In the genomic region with DNA sequence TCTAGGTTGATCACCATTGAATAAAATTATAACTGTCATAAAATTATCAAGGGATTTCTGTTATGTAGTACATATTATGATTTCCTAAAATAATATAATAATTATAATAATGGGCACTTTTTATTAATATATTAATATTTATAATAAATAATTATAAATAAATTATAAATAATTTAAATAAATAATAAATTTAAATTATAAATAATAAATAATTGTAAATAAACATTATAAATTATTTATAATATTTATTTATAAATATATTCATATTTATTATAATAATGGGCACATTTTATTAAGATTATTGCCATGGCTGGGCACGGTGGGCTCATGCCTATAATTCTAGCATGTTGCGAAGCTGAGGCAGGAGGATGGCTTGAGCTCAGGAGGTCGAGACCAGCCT, we compare ENCODE assay signal across 14 cellular contexts. TPM values are rescaled to one million over a fixed set of nuclear protein-coding genes. Genes with fewer than 3 reads are reported as not detected.
A peak's percentile ranks its signal among the peaks of the same experiment; 100 is the strongest.
DNase-seq lines count a peak whose midpoint lies in the region; ATAC-seq, FAIRE-seq and TF ChIP-seq lines count a peak whose summit lies in the region.
"Had no signal": no experiment of that assay in that cellular context is flagged by ENCODE, and none has a peak within 500 bp of the region (broad histone marks: within the 10 kb centered on the region; RNA-seq: fewer than 3 reads in every experiment).

No MANE protein-coding gene starts in this region.

- no peaks in the 10 kb centered on the region for H3K27me3 Mint-ChIP-seq in WTC11 (ENCODE audit: low read depth)

- CTCF ChIA-PET in WTC11 (lab: Charles Lee), result no interaction called here

- no peak overlapping the region for H3K14ac ChIP-seq in neuronal stem cell (ENCODE audit: low read length)

- no peak overlapping the region for H3K23ac ChIP-seq in neuronal stem cell (ENCODE audit: low read depth, low read length, poor library complexity)

- FAIRE-seq in A204.1 (lab: Jason Lieb, UNC), result peak; percentile 99

- DNase-seq in Jurkat, Clone E6-1 (ENCODE audit: low read depth, low spot score), result no peak
- DNase-seq in WTC11 (ENCODE audit: low spot score) (no peak), neuronal stem cell (ENCODE audit: low spot score) (no peak), pons (ENCODE audit: low spot score) (no peak), NCI-H2227 treated with DMSO at 0.1 percent for 48 hours (lab: John Stamatoyannopoulos, UW) (no peak)
- DNase-seq in effector CD4-positive, alpha-beta T cell, result no peak
- DNase-seq: AML-193, DMS53, H7 had no signal

- H3K4ac ChIP-seq in neuronal stem cell (ENCODE audit: low read length), result no peak overlapping the region

- no peak overlapping the region for H2BK12ac ChIP-seq in neuronal stem cell (ENCODE audit: low read length)

- H2AK5ac ChIP-seq in neuronal stem cell (ENCODE audit: low read depth, low read length), result no peak overlapping the region

- peak overlapping the region; percentile 43 for H3K4me3 ChIP-seq in Jurkat, Clone E6-1 (ENCODE audit: low read length)
- no peak overlapping the region for H3K4me3 ChIP-seq in neuronal stem cell (ENCODE audit: low read length in 2 of 2)
- H3K4me3 ChIP-seq: BLaER1, GM23338 had no signal

- H2BK120ac ChIP-seq in neuronal stem cell (ENCODE audit: low read depth, low read length), result no peak overlapping the region

- H2BK5ac ChIP-seq in neuronal stem cell (ENCODE audit: low read length), result no peak overlapping the region

- no peak overlapping the region for H3K18ac ChIP-seq in neuronal stem cell (ENCODE audit: low read length)

- H3K36me3 ChIP-seq in neuronal stem cell (replicated peaks in 1 of 2; ENCODE audit: control insufficient read depth in 2 of 2, insufficient read depth in 2 of 2, low read length in 2 of 2), result no peaks in the 10 kb centered on the region
- H3K36me3 ChIP-seq: BLaER1 had no signal

- H3K4me1 ChIP-seq in neuronal stem cell (ENCODE audit: control insufficient read depth in 2 of 2, insufficient read depth in 1 of 2, low read depth in 1 of 2, low read length in 2 of 2), result peaks cover 0 to 4% of the 10 kb centered on the region in 2 donors

- H4K91ac ChIP-seq in neuronal stem cell (ENCODE audit: low read depth, low read length, poor library complexity), result no peak overlapping the region

- H2AFZ ChIP-seq in neuronal stem cell (ENCODE audit: low read length), result no peak overlapping the region
- H2AFZ ChIP-seq: GM23338 had no signal

- H3K9me3 Mint-ChIP-seq in WTC11, result peaks cover 5% of the 10 kb centered on the region

- POLR2A ChIA-PET in WTC11 (lab: Charles Lee), result no interaction called here

- ATAC-seq in WTC11, result no peak
- ATAC-seq in GM19463 (IDR thresholded peaks at IDR 0.05; ENCODE audit: unreplicated experiment), result no peak
- ATAC-seq: GM23338 had no signal

- WGBS in neuronal stem cell (ENCODE audit: extremely low coverage in 2 of 2, insufficient read length in 2 of 2, insufficient replicate concordance in 1 of 2), 2 donors, result no CpG with 5 or more reads among the region's 3 CpGs

- no peaks in the 10 kb centered on the region for H3K27me3 ChIP-seq in neuronal stem cell (ENCODE audit: control insufficient read depth in 3 of 3, insufficient read depth in 3 of 3, low read depth in 1 of 3, low read length in 3 of 3)
- H3K27me3 ChIP-seq: BLaER1 had no signal

- H3K36me3 Mint-ChIP-seq in WTC11, result peaks cover 5% of the 10 kb centered on the region; the same call in 1 of the 2 replicates

- H3K4me2 ChIP-seq in neuronal stem cell (ENCODE audit: insufficient read depth, low read length, poor library complexity, severe bottlenecking), result no peak overlapping the region
- H3K4me2 ChIP-seq: BLaER1 had no signal

- H3K9ac ChIP-seq in neuronal stem cell (ENCODE audit: low read depth, low read length, poor library complexity), result no peak overlapping the region
- H3K9ac ChIP-seq: BLaER1 had no signal

- no peaks in the 10 kb centered on the region for H3K9me3 ChIP-seq in neuronal stem cell (replicated peaks in 1 of 2; ENCODE audit: control insufficient read depth in 2 of 2, insufficient read depth in 1 of 2, low read depth in 1 of 2, low read length in 2 of 2)
- H3K9me3 ChIP-seq: BLaER1 had no signal

- no peak overlapping the region for H3K4me3 Mint-ChIP-seq in WTC11
- H3K4me3 Mint-ChIP-seq: GM23338 had no signal

- no peak overlapping the region for H4K8ac ChIP-seq in neuronal stem cell (ENCODE audit: low read depth, low read length)

- H3K79me1 ChIP-seq in neuronal stem cell (ENCODE audit: low read depth, low read length), result no peaks in the 10 kb centered on the region

- TF ChIP-seq CTCF in WTC11 (IDR thresholded peaks at IDR 0.05), result no peak

- peak overlapping the region; percentile 14 for H3K27ac ChIP-seq in neuronal stem cell (replicated peaks; ENCODE audit: low read length)
- H3K27ac ChIP-seq: 22Rv1, BLaER1 had no signal

- H3K27ac Mint-ChIP-seq in WTC11, result no peak overlapping the region

- peaks cover 30% of the 10 kb centered on the region for H3K4me1 Mint-ChIP-seq in WTC11

- no peak overlapping the region for H2BK15ac ChIP-seq in neuronal stem cell (ENCODE audit: low read length)

TF ChIP-seq in WTC11, 78 proteins besides CTCF, POLR2A, EP300 and RAD21:
- peak; percentile 99 for TF ChIP-seq HMGA2 (CRISPR knock-in tag; IDR thresholded peaks at IDR 0.05)
- TF ChIP-seq ZNF671 (CRISPR knock-in tag; IDR thresholded peaks at IDR 0.05), result no peak

RNA-seq across cellular contexts. Expression of gene RAP1GDS1, which starts 24.5 kb away (rescaled TPM):
- polyA plus RNA-seq in Jurkat, Clone E6-1 (2012; ENCODE audit: insufficient read depth, insufficient read length), result 107 TPM
- 24.0 to 29.9 TPM (median 25.3 TPM) in 3 replicates for total RNA-seq in WTC11 (2021)
- 18.5 TPM for polyA plus RNA-seq in neuronal stem cell (2013, experiment 1 of 2)
- 17.8 TPM for polyA plus RNA-seq in neuronal stem cell (2013, experiment 2 of 2)
